Comparison of ENCODE assay signal across 8 cellular contexts in the genomic region with DNA sequence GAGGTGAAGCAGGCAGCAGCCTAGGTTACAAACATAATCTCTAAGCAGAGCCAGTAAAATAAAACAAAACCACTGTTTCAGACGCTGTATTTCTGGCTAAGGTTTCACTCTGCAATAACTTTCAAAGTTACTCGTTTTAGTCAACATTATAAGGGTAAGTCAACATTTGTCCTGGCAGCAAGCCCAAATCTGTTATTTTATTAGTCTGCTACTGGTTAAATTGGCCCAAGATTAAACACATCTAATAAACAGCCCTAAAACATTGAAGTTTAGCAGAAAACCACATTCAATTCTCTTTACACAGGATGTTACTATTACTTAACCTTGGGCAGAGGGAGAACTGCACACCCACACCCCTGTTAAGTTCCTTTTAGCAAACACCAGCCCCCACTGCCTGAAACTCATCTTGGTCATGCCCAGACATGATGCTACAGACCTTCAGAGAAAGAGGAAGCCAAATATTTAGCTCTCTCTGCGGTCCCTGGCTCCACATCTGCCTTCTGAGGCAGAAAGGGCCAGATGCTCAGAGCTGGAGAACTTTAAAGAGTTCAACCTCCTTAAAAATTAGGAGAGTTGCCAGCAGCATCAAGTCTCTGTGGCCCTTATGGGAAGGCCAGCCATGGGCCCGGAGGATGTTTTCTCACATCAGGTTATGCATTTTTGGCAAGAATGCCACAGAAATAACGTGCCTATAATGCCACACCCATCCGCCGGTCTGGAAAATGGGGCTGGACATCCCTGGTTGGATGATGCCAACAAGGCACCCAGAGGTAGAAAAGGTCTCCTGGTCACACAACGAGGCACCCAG. TPM values are rescaled to one million over a fixed set of nuclear protein-coding genes. Genes with fewer than 3 reads are reported as not detected.
DNase-seq lines count a peak whose midpoint lies in the region; ATAC-seq and TF ChIP-seq lines count a peak whose summit lies in the region.

No MANE protein-coding gene starts in this region.

- WGBS in heart left ventricle, 4 donors, result 37 to 51% (median 47%) methylated on average over 8 of the region's 8 CpGs

- H3K27ac ChIP-seq in Panc1 (ENCODE audit: low read length) (no peak overlapping the region), heart left ventricle (peak overlapping the region; percentile 42 to 92 (median 68)), skin epidermis (peak overlapping the region in 20 of 21 experiments; percentile 12 to 93 (median 74))

- H3K9me3 ChIP-seq in Panc1 (ENCODE audit: control insufficient read depth, insufficient read depth, low read depth, low read length), result no peaks in the 10 kb centered on the region
- no peaks in the 10 kb centered on the region for H3K9me3 ChIP-seq in heart left ventricle

- POLR2A ChIA-PET in Panc1 (lab: Charles Lee), result no interaction called here

- DNase-seq in AG20443 (ENCODE audit: low spot score), result peak; percentile 74
- DNase-seq in Panc1 (ENCODE audit: low read depth, low spot score), result no peak
- peak; percentile 71 for DNase-seq in activated naive CD4-positive, alpha-beta T cell treated with Interleukin-2 at 50 U/mL for 16 hours
- DNase-seq in heart left ventricle, result peak in 4 of 5 donors; percentile 55 to 64 (median 60)
- DNase-seq in endothelial cell (ENCODE audit: low spot score), result no peak

- H3K27me3 ChIP-seq in Panc1 (ENCODE audit: control insufficient read depth, insufficient read depth, low read length) (no peaks in the 10 kb centered on the region), heart left ventricle (no peaks in the 10 kb centered on the region)

- H3K4me3 ChIP-seq in Panc1 (ENCODE audit: low read depth in 2 of 2, low read length in 2 of 2), result no peak overlapping the region
- H3K4me3 ChIP-seq in heart left ventricle, result peak overlapping the region in 1 of 12 donors; percentile 16
- H3K4me3 ChIP-seq in skin epidermis, result no peak overlapping the region

- H3K4me1 ChIP-seq in Panc1 (ENCODE audit: control insufficient read depth, insufficient read depth, low read length) (peaks cover 11% of the 10 kb centered on the region), heart left ventricle (peaks cover 15 to 96% (median 68%) of the 10 kb centered on the region in 12 donors)

- peaks cover 2% of the 10 kb centered on the region for H3K27me3 Mint-ChIP-seq in endothelial cell (ENCODE audit: unreplicated experiment)

- H3K27ac Mint-ChIP-seq in endothelial cell (ENCODE audit: unreplicated experiment), result no peak overlapping the region

- peaks cover 16% of the 10 kb centered on the region for H3K4me1 Mint-ChIP-seq in endothelial cell (ENCODE audit: unreplicated experiment)

- CTCF ChIA-PET in Panc1 (lab: Charles Lee), result no interaction called here

- intact Hi-C loops in Panc1 (cut with micrococcal nuclease; ENCODE audit: unreplicated experiment), result no loop called here
- intact Hi-C loops in heart left ventricle (cut with DNase I), result no loop called here

- TF ChIP-seq POLR2A in heart left ventricle (IDR thresholded peaks at IDR 0.05), result no peak

- H3K36me3 Mint-ChIP-seq in endothelial cell (ENCODE audit: low read depth, unreplicated experiment), result no peaks in the 10 kb centered on the region

- H3K4me3 Mint-ChIP-seq in endothelial cell (ENCODE audit: unreplicated experiment), result no peak overlapping the region

- BruUV-seq in Panc1 (replicated peaks; lab: Mats Ljungman, UMichigan), result no TSS peak

- no peaks in the 10 kb centered on the region for H3K36me3 ChIP-seq in Panc1 (ENCODE audit: control insufficient read depth, insufficient read depth, low read length)
- no peaks in the 10 kb centered on the region for H3K36me3 ChIP-seq in heart left ventricle

- in situ Hi-C loops in Panc1 (cut with HindIII; ENCODE audit: low pct_unique_long_range_greater_than_20kb, low sequenced_read_pairs), result no loop called here

- H3K9me3 Mint-ChIP-seq in endothelial cell (ENCODE audit: unreplicated experiment), result no peaks in the 10 kb centered on the region

- TF ChIP-seq CTCF in Panc1 (IDR thresholded peaks at IDR 0.05) (no peak), heart left ventricle (IDR thresholded peaks at IDR 0.05) (no peak), endothelial cell (IDR thresholded peaks at IDR 0.05; ENCODE audit: unreplicated experiment) (no peak)

- ATAC-seq in GM19324 (IDR thresholded peaks at IDR 0.05; ENCODE audit: low FRiP score, unreplicated experiment), result peak; percentile 89
- peak; percentile 98 for ATAC-seq in HG03439 (IDR thresholded peaks at IDR 0.05; ENCODE audit: unreplicated experiment)
- ATAC-seq in Panc1, result peak; percentile 38; the same call in 1 of the 2 replicates
- peak; percentile 45 to 90 (median 78) for ATAC-seq in heart left ventricle

RNA-seq across cellular contexts. Expression of gene ARHGEF3, which starts 17.9 kb away (rescaled TPM):
- 19.8 TPM for total RNA-seq in Panc1 (2021; ENCODE audit: unreplicated experiment)
- polyA plus RNA-seq in Panc1 (2012; ENCODE audit: insufficient read length), result 14.3 TPM
- total RNA-seq in heart left ventricle, result 10 to 100 TPM; 13.5 to 36.8 (median 18.2) TPM
- polyA plus RNA-seq in heart left ventricle, result 1 to 10 TPM; 6.5 to 9.3 TPM
- 4.0 TPM for total RNA-seq in endothelial cell (ENCODE audit: unreplicated experiment)

Comparison
In these comparisons a context has a peak if more than half of its experiments do, and no peak if none do; other contexts are left out.
1. DNase-seq: peak in AG20443 (single experiment), activated naive CD4-positive, alpha-beta T cell treated with Interleukin-2 at 50 U/mL for 16 hours (single experiment) and heart left ventricle (4 of 5); none in Panc1 (single experiment) and endothelial cell (single experiment).
2. ATAC-seq: peak in every context shown above with its lines; median percentile 98 in HG03439; 89 in GM19324; 78 in heart left ventricle; 38 in Panc1.